ENCODE assay signal across 20 cellular contexts in the genomic region with DNA sequence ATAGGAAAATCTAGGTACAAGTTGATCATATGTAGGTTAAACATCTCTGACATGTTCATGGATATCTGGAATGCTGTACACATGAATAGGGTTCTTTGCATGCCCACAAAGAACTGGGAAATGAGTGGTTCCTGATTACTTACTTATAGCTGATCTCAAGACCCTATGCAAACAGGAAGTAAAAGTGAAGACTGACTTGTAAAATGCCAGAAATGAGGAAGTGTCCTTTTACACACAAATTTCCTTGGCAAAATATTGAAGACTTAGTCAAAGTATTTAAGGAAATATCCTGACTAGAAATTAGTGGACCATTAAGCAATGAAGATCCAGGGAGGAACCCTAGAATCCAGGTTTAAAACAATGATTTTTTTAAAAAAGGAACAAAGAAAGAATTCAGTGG.
"Had no signal": no experiment of that assay in that cellular context is flagged by ENCODE, and none has a peak within 500 bp of the region (broad histone marks: within the 10 kb centered on the region; RNA-seq: fewer than 3 reads in every experiment).

No MANE protein-coding gene starts in this region.

- DNase-seq: activated B cell treated with CpG ODN at 0.5 μM for 24 hours; activated CD4-positive, alpha-beta T cell treated with anti-CD3 and anti-CD28 coated beads for 4 hours; activated CD4-positive, alpha-beta T cell treated with anti-CD3 and anti-CD28 coated beads, Interleukin-2, amount 50 U/mL, for 48 hours; activated CD8-positive, alpha-beta memory T cell treated with anti-CD3 and anti-CD28 coated beads, Interleukin-2, amount 50 U/mL, for 48 hours; activated naive CD4-positive, alpha-beta T cell; activated naive CD8-positive, alpha-beta T cell treated with anti-CD3 and anti-CD28 coated beads for 36 hours; activated T-cell treated with anti-CD3 and anti-CD28 coated beads, Interleukin-2, amount 50 U/mL, for 4 hours; colonic mucosa; dorsolateral prefrontal cortex; effector memory CD8-positive, alpha-beta T cell; foreskin melanocyte; immature natural killer cell; naive B cell; sigmoid colon; stimulated activated CD4-positive, alpha-beta T cell treated with anti-CD3 and anti-CD28 coated beads, Interleukin-2, amount 100 ng/mL, for 48 hours; stimulated activated CD8-positive, alpha-beta memory T cell treated with anti-CD3 and anti-CD28 coated beads, Interleukin-4, amount 100 ng/mL, for 48 hours; stimulated activated naive B cell treated with anti-CD40 and anti-IgM and Interleukin-4, amounts not matched to agents 10 μg/mL and 1 μg/mL and 100 μg/mL, for 72 hours; transverse colon had no signal

- ATAC-seq: activated T-cell treated with anti-CD3 and anti-CD28 coated beads, Interleukin-2, amount 50 U/mL, for 4 hours; effector memory CD8-positive, alpha-beta T cell; esophagus mucosa; left lobe of liver; stimulated activated naive B cell treated with anti-CD40 and anti-IgM and Interleukin-4, amounts not matched to agents 10 μg/mL and 1 μg/mL and 100 μg/mL, for 72 hours had no signal
